24 cellular contexts compared by ENCODE assay signal in genomic region chr16:72800524-72800923, GRCh38.
DNase-seq lines count a peak whose midpoint lies in the region; ATAC-seq and TF ChIP-seq lines count a peak whose summit lies in the region.
"Had no signal": no experiment of that assay in that cellular context is flagged by ENCODE, and none has a peak within 500 bp of the region (broad histone marks: within the 10 kb centered on the region; RNA-seq: fewer than 3 reads in every experiment).

No MANE protein-coding gene starts in this region.

- no peak overlapping the region for H3K4me3 ChIP-seq in neural progenitor cell
- no peak overlapping the region for H3K4me3 ChIP-seq in MG63
- H3K4me3 ChIP-seq: A549, K562, SJSA1 had no signal

- H3K4me1 ChIP-seq in foreskin keratinocyte (peaks cover 10% of the 10 kb centered on the region), neural progenitor cell (peaks cover 9% of the 10 kb centered on the region)
- H3K4me1 ChIP-seq: A549, SJSA1 had no signal

- H3K9me3 Mint-ChIP-seq in brain (peaks cover 0 to 3% (median 0%) of the 10 kb centered on the region in 5 experiments), neural progenitor cell (peaks cover 3% of the 10 kb centered on the region)
- H3K9me3 Mint-ChIP-seq: H9, HFFc6 had no signal

- H3K4me3 Mint-ChIP-seq in brain = no peak overlapping the region
- no peak overlapping the region for H3K4me3 Mint-ChIP-seq in neural progenitor cell
- H3K4me3 Mint-ChIP-seq: CD4-positive, CD25-positive, alpha-beta regulatory T cell; H9; HFFc6 had no signal

- H3K36me3 ChIP-seq in neural progenitor cell = no peaks in the 10 kb centered on the region
- H3K36me3 ChIP-seq in MG63 = peaks cover 6% of the 10 kb centered on the region

- peak overlapping the region; percentile 21 for H3K4me2 ChIP-seq in neural progenitor cell
- H3K4me2 ChIP-seq: A549 had no signal

- H3K27me3 ChIP-seq in foreskin keratinocyte (no peaks in the 10 kb centered on the region), neural progenitor cell (no peaks in the 10 kb centered on the region), MG63 (no peaks in the 10 kb centered on the region)
- H3K27me3 ChIP-seq: SJSA1 had no signal

- H3K27ac ChIP-seq in foreskin keratinocyte (peak overlapping the region; percentile 37), neural progenitor cell (no peak overlapping the region)
- H3K27ac ChIP-seq: A549, SJSA1 had no signal

- no peak overlapping the region for H3K9ac ChIP-seq in neural progenitor cell

- peak overlapping the region in 3 of 5 experiments; percentile 18 to 87 (median 79) for H3K27ac Mint-ChIP-seq in brain
- peak overlapping the region; percentile 7 for H3K27ac Mint-ChIP-seq in neural progenitor cell
- H3K27ac Mint-ChIP-seq: CD4-positive, CD25-positive, alpha-beta regulatory T cell; H9 had no signal

- peaks cover 63% of the 10 kb centered on the region for H3K36me3 Mint-ChIP-seq in brain
- peaks cover 58% of the 10 kb centered on the region for H3K36me3 Mint-ChIP-seq in neural progenitor cell

- H3K79me2 ChIP-seq in neural progenitor cell (ENCODE audit: low read depth) = no peaks in the 10 kb centered on the region

- H3K27me3 Mint-ChIP-seq in brain (peaks cover 3% of the 10 kb centered on the region), neural progenitor cell (ENCODE audit: insufficient read depth, low read depth) (no peaks in the 10 kb centered on the region)

- H3F3A ChIP-seq in neural progenitor cell (ENCODE audit: low read depth) = no peaks in the 10 kb centered on the region

- peak; percentile 72 for ATAC-seq in foreskin keratinocyte
- ATAC-seq: A549, K562, Right ventricle myocardium inferior had no signal

- TF ChIP-seq CTCF in brain (conservative IDR thresholded peaks at IDR 0.05) (no peak), foreskin keratinocyte (conservative IDR thresholded peaks at IDR 0.05) (no peak), neural progenitor cell (IDR thresholded peaks at IDR 0.05) (no peak)

- peaks cover 53% of the 10 kb centered on the region for H3K4me1 Mint-ChIP-seq in brain
- H3K4me1 Mint-ChIP-seq in neural progenitor cell = peaks cover 9% of the 10 kb centered on the region

- no peak overlapping the region for H2AFZ ChIP-seq in neural progenitor cell (replicated peaks)

- H4K20me1 ChIP-seq in neural progenitor cell (ENCODE audit: low read depth) = peaks cover 4% of the 10 kb centered on the region

- H3K9me3 ChIP-seq in neural progenitor cell (ENCODE audit: low read depth) = no peaks in the 10 kb centered on the region
- H3K9me3 ChIP-seq in MG63 = no peaks in the 10 kb centered on the region
- H3K9me3 ChIP-seq: A549, SJSA1 had no signal

- DNase-seq in HPDE6-E6E7 (ENCODE audit: extremely low spot score) = peak; percentile 32
- DNase-seq in foreskin keratinocyte = peak; percentile 49 to 73
- no peak for DNase-seq in neural progenitor cell (ENCODE audit: low spot score)
- no peak for DNase-seq in MG63
- no peak for DNase-seq in stimulated activated CD4-positive, alpha-beta T cell treated with anti-CD3 and anti-CD28 coated beads, Interleukin-4, amount 100 ng/mL, for 1 hour
- no peak for DNase-seq in nucleus accumbens (lab: John Stamatoyannopoulos, UW)
- DNase-seq in NCI-H2196 (lab: John Stamatoyannopoulos, UW; ENCODE audit: unreplicated experiment) = no peak
- DNase-seq: CD4-positive, CD25-positive, alpha-beta regulatory T cell; COR-L47; DMS79 treated with DMSO at 0.1 percent for 48 hours; H9; HFFc6; MM.1S; NCI-H1048; NCI-H1417 treated with DMSO at 0.1 percent for 48 hours; NCI-H187 treated with DMSO at 0.1 percent for 48 hours; NCI-H2171; NCI-H446; NCI-H526 had no signal

Comparison
In these comparisons a context has a peak if more than half of its experiments do, and no peak if none do; other contexts are left out.
1. DNase-seq: peak in HPDE6-E6E7 (single experiment) and foreskin keratinocyte (2 of 2); none in neural progenitor cell (single experiment), MG63 (single experiment), stimulated activated CD4-positive, alpha-beta T cell treated with anti-CD3 and anti-CD28 coated beads, Interleukin-4, amount 100 ng/mL, for 1 hour (single experiment), nucleus accumbens (0 of 56) and NCI-H2196 (single experiment).